15 cellular contexts compared by ENCODE assay signal in the genomic region with DNA sequence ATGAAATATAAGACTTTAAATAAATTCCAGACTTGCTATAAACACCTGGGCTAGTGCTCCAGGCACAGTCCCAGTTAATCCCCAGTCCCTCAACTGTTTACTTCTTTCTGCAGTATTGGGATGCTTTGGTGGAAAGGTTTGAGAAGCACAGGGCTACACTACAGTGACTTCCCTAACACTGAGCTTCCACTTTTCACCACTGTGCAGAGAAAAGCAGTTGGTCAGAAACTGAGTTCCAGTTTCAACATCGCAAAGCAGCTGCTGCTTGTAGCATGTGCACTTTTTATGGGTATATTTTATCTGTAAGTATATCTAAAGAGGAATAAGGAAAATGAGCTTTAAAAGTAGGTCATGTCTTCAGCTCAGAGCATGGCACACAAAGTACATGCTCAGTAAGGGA.
DNase-seq lines count a peak whose midpoint lies in the region; ATAC-seq, FAIRE-seq and TF ChIP-seq lines count a peak whose summit lies in the region.
"Had no signal": no experiment of that assay in that cellular context is flagged by ENCODE, and none has a peak within 500 bp of the region (broad histone marks: within the 10 kb centered on the region; RNA-seq: fewer than 3 reads in every experiment).

No MANE protein-coding gene starts in this region.

- DNase-seq in GM10266 (ENCODE audit: extremely low spot score), result peak; percentile 25
- no peak for DNase-seq in GM19239 (ENCODE audit: insufficient read length, low spot score)
- no peak for DNase-seq in putamen (ENCODE audit: low spot score)
- DNase-seq in KG1 (lab: John Stamatoyannopoulos, UW), result no peak
- no peak for DNase-seq in left lobe of liver (ENCODE audit: low spot score)
- DNase-seq in activated effector memory CD4-positive, alpha-beta T cell treated with anti-CD3 and anti-CD28 coated beads, Interleukin-2, amount 50 U/mL, for 16 hours, result no peak
- DNase-seq: IMR-90; NCI-H2081 treated with DMSO at 0.1 percent for 48 hours; stimulated activated naive CD8-positive, alpha-beta T cell treated with anti-CD3 and anti-CD28 coated beads, Interleukin-15, amount 100 ng/mL, for 72 hours had no signal

- peak; percentile 83 for FAIRE-seq in GM19239 (lab: Jason Lieb, UNC)
- FAIRE-seq: astrocyte, TTC549 had no signal

- TF ChIP-seq CTCF in GM10266 (IDR thresholded peaks at IDR 0.05; ENCODE audit: control insufficient read depth, insufficient read depth, low read depth, missing control alignments), result no peak

- ATAC-seq in GM21825 (IDR thresholded peaks at IDR 0.05; ENCODE audit: unreplicated experiment), result peak; percentile 54
- ATAC-seq in HG03280 (IDR thresholded peaks at IDR 0.05; ENCODE audit: unreplicated experiment), result peak; percentile 75
- ATAC-seq in left lobe of liver, result no peak
- ATAC-seq: GM23338; Panc1; stimulated activated naive CD8-positive, alpha-beta T cell treated with anti-CD3 and anti-CD28 coated beads, Interleukin-15, amount 100 ng/mL, for 72 hours had no signal
